Comparison of ENCODE assay signal across 14 cellular contexts in the genomic region with DNA sequence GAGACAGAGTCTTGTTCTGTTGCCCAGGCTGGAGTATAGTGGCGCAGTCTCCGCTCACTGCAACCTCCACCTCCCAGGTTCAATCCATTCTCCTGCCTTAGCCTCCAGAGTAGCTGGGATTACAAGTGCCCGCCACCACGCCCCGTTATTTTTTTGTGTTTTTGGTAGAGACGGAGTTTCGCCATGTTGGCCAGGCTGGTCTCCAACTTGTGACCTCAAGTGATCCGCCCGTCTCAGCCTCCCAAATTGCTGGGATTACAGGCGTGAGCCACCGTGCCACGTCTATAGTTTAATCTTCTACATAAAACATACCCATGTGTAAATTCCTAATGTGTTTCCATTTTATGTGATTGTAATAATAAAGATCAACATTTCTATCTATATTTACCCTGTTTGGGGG. TPM values are rescaled to one million over a fixed set of nuclear protein-coding genes. Genes with fewer than 3 reads are reported as not detected.
A peak's percentile ranks its signal among the peaks of the same experiment; 100 is the strongest.
DNase-seq lines count a peak whose midpoint lies in the region; TF ChIP-seq lines count a peak whose summit lies in the region.
"Had no signal": no experiment of that assay in that cellular context is flagged by ENCODE, and none has a peak within 500 bp of the region (broad histone marks: within the 10 kb centered on the region; RNA-seq: fewer than 3 reads in every experiment).

No MANE protein-coding gene starts in this region.

- WGBS in sigmoid colon, 2 donors, result 97% methylated on average over 12 of the region's 12 CpGs

- H3K27ac ChIP-seq in KOPT-K1 (ENCODE audit: low read depth, low read length, poor library complexity, severe bottlenecking), result peak overlapping the region; percentile 81
- H3K27ac ChIP-seq in sigmoid colon, result no peak overlapping the region
- H3K27ac ChIP-seq: psoas muscle had no signal

- peaks cover 14% of the 10 kb centered on the region for H3K36me3 Mint-ChIP-seq in activated CD4-positive, alpha-beta T cell treated with anti-CD3 and anti-CD28 coated beads, Interleukin-2, amount 10 ng/mL, durations not matched to agents 7 days and 5 days (ENCODE audit: low read depth)
- peaks cover 2% of the 10 kb centered on the region for H3K36me3 Mint-ChIP-seq in activated naive CD8-positive, alpha-beta T cell
- peaks cover 4% of the 10 kb centered on the region for H3K36me3 Mint-ChIP-seq in nephron (ENCODE audit: low read depth)

- TF ChIP-seq CTCF in nephron (IDR thresholded peaks at IDR 0.05; ENCODE audit: unreplicated experiment in 3 of 3) (no peak), sigmoid colon (IDR thresholded peaks at IDR 0.05) (no peak)

- intact Hi-C loops in sigmoid colon (cut with DNase I), result no loop called here

- H3K4me1 ChIP-seq in sigmoid colon, result peaks cover 0 to 18% (median 7%) of the 10 kb centered on the region in 4 donors
- H3K4me1 ChIP-seq: psoas muscle had no signal

- POLR2A ChIA-PET in activated CD4-positive, alpha-beta T cell treated with anti-CD3 and anti-CD28 coated beads, Interleukin-2, amount 10 ng/mL, durations not matched to agents 7 days and 5 days (lab: Charles Lee), result no interaction called here

- no peaks in the 10 kb centered on the region for H3K27me3 Mint-ChIP-seq in activated CD4-positive, alpha-beta T cell treated with anti-CD3 and anti-CD28 coated beads, Interleukin-2, amount 10 ng/mL, durations not matched to agents 7 days and 5 days
- no peaks in the 10 kb centered on the region for H3K27me3 Mint-ChIP-seq in activated naive CD8-positive, alpha-beta T cell
- no peaks in the 10 kb centered on the region for H3K27me3 Mint-ChIP-seq in nephron (ENCODE audit: low read depth)

- H3K36me3 ChIP-seq in KOPT-K1 (ENCODE audit: insufficient read depth, low read length) (no peaks in the 10 kb centered on the region), sigmoid colon (no peaks in the 10 kb centered on the region)

- peaks cover 49% of the 10 kb centered on the region for H3K4me1 Mint-ChIP-seq in activated CD4-positive, alpha-beta T cell treated with anti-CD3 and anti-CD28 coated beads, Interleukin-2, amount 10 ng/mL, durations not matched to agents 7 days and 5 days
- peaks cover 50% of the 10 kb centered on the region for H3K4me1 Mint-ChIP-seq in activated naive CD8-positive, alpha-beta T cell (ENCODE audit: low read depth)
- peaks cover 15% of the 10 kb centered on the region for H3K4me1 Mint-ChIP-seq in nephron

- peaks cover 15% of the 10 kb centered on the region for H3K9me3 ChIP-seq in KOPT-K1 (ENCODE audit: insufficient read depth, low read length, poor library complexity, severe bottlenecking)
- no peaks in the 10 kb centered on the region for H3K9me3 ChIP-seq in sigmoid colon
- H3K9me3 ChIP-seq: psoas muscle had no signal

- no peak for TF ChIP-seq EP300 in sigmoid colon (IDR thresholded peaks at IDR 0.05)

- H3K27me3 ChIP-seq in sigmoid colon, result no peaks in the 10 kb centered on the region
- H3K27me3 ChIP-seq: dorsolateral prefrontal cortex had no signal

- CTCF ChIA-PET in activated CD4-positive, alpha-beta T cell treated with anti-CD3 and anti-CD28 coated beads, Interleukin-2, amount 10 ng/mL, durations not matched to agents 7 days and 5 days (lab: Charles Lee), result no interaction called here

- peak overlapping the region; percentile 87 for H3K4me3 Mint-ChIP-seq in activated CD4-positive, alpha-beta T cell treated with anti-CD3 and anti-CD28 coated beads, Interleukin-2, amount 10 ng/mL, durations not matched to agents 7 days and 5 days
- H3K4me3 Mint-ChIP-seq in activated naive CD8-positive, alpha-beta T cell, result peak overlapping the region; percentile 98
- H3K4me3 Mint-ChIP-seq in nephron, result peak overlapping the region; percentile 61 to 96 (median 96)

- peaks cover 2% of the 10 kb centered on the region for H3K9me3 Mint-ChIP-seq in activated CD4-positive, alpha-beta T cell treated with anti-CD3 and anti-CD28 coated beads, Interleukin-2, amount 10 ng/mL, durations not matched to agents 7 days and 5 days
- H3K9me3 Mint-ChIP-seq in activated naive CD8-positive, alpha-beta T cell (ENCODE audit: low read depth), result no peaks in the 10 kb centered on the region
- peaks cover 7% of the 10 kb centered on the region for H3K9me3 Mint-ChIP-seq in nephron

- DNase-seq in activated CD4-positive, alpha-beta T cell treated with anti-CD3 and anti-CD28 coated beads, Interleukin-2, amount 10 ng/mL, durations not matched to agents 7 days and 5 days, result no peak
- no peak for DNase-seq in activated CD4-positive, alpha-beta T cell treated with anti-CD3 and anti-CD28 coated beads, Interleukin-2, amount 50 U/mL, for 4 hours
- no peak for DNase-seq in Kasumi-1 (lab: John Stamatoyannopoulos, UW)
- DNase-seq in sigmoid colon, result no peak
- DNase-seq in SHP77 (lab: John Stamatoyannopoulos, UW), result no peak
- DNase-seq: aorta; DMS153; dorsolateral prefrontal cortex; NCI-H2029; psoas muscle; stimulated activated CD8-positive, alpha-beta memory T cell treated with anti-CD3 and anti-CD28 coated beads, Interleukin-4, amount 100 ng/mL, for 48 hours had no signal

- H3K27ac Mint-ChIP-seq in activated CD4-positive, alpha-beta T cell treated with anti-CD3 and anti-CD28 coated beads, Interleukin-2, amount 10 ng/mL, durations not matched to agents 7 days and 5 days, result no peak overlapping the region
- no peak overlapping the region for H3K27ac Mint-ChIP-seq in activated naive CD8-positive, alpha-beta T cell
- H3K27ac Mint-ChIP-seq in nephron, result peak overlapping the region in 2 of 3 experiments; percentile 51 to 92

- no peak overlapping the region for H3K4me3 ChIP-seq in sigmoid colon

- TF ChIP-seq POLR2A in sigmoid colon (IDR thresholded peaks at IDR 0.05), result no peak

RNA-seq across cellular contexts. Expression of a gene that starts 1.7 kb away (rescaled TPM):
- total RNA-seq in activated CD4-positive, alpha-beta T cell treated with anti-CD3 and anti-CD28 coated beads, Interleukin-2, amount 10 ng/mL, durations not matched to agents 7 days and 5 days, result 10 to 100 TPM; 20.2 to 23.4 TPM
- 10 to 100 TPM; 23.3 to 61.1 (median 39.4) TPM for total RNA-seq in sigmoid colon
- polyA plus RNA-seq in sigmoid colon, result 10 to 100 TPM; 21.6 to 45.5 (median 23.9) TPM

RNA-seq across cellular contexts. Expression of a gene that starts 16.4 kb away (rescaled TPM):
- total RNA-seq in activated CD4-positive, alpha-beta T cell treated with anti-CD3 and anti-CD28 coated beads, Interleukin-2, amount 10 ng/mL, durations not matched to agents 7 days and 5 days, result 10 to 100 TPM; 54.8 to 61.7 TPM
- total RNA-seq in sigmoid colon, result 100 to 1,000 TPM in 1 of 4 donors, 10 to 100 TPM in 3; 88.9 to 142 (median 98.5) TPM
- polyA plus RNA-seq in sigmoid colon, result 10 to 100 TPM; 35.7 to 48.8 (median 37.8) TPM

Comparison
In these comparisons a context has a peak if more than half of its experiments do, and no peak if none do; other contexts are left out.
1. H3K27ac Mint-ChIP-seq: peak in nephron (2 of 3); none in activated CD4-positive, alpha-beta T cell treated with anti-CD3 and anti-CD28 coated beads, Interleukin-2, amount 10 ng/mL, durations not matched to agents 7 days and 5 days (single experiment) and activated naive CD8-positive, alpha-beta T cell (single experiment).
2. Peak in every context shown above with its lines, with median percentiles within 50 percentile points of each other: H3K4me3 Mint-ChIP-seq.